ENCODE assay signal across 15 cellular contexts in the genomic region with DNA sequence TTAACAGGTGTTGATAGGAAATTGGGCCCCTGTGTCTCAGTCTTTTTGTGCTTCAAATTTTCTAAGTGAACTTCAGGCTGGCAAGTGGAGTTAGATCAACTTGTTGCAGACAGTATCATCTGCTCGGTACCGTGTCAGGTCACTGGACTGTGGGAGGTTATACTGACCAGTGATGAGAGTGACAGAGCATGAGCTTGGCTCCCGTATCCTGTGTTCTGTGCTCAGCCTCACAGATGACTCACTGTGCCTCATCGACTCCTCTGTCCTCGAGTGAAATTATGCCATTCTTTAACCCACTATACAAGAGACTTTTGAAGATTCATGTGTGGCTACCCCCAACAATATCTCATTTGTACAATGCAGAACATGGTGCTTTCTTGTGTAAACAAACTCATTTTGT. TPM values are rescaled to one million over a fixed set of nuclear protein-coding genes. Genes with fewer than 3 reads are reported as not detected.
DNase-seq lines count a peak whose midpoint lies in the region; ATAC-seq and TF ChIP-seq lines count a peak whose summit lies in the region.
"Had no signal": no experiment of that assay in that cellular context is flagged by ENCODE, and none has a peak within 500 bp of the region (broad histone marks: within the 10 kb centered on the region; RNA-seq: fewer than 3 reads in every experiment).

No MANE protein-coding gene starts in this region.

- peak overlapping the region; percentile 80 to 92 for H3K4me3 Mint-ChIP-seq in activated T-cell treated with anti-CD3 and anti-CD28 coated beads, Interleukin-2, amount 50 U/mL, for 72 hours

- H3K27me3 Mint-ChIP-seq in activated T-cell treated with anti-CD3 and anti-CD28 coated beads, Interleukin-2, amount 50 U/mL, for 72 hours (ENCODE audit: low read depth), result no peaks in the 10 kb centered on the region

- no peaks in the 10 kb centered on the region for H3K4me1 ChIP-seq in foreskin keratinocyte
- H3K4me1 ChIP-seq: Caco-2 had no signal

- intact Hi-C loops in left colon (cut with DNase I, micrococcal nuclease), result no loop called here

- H3K4me1 Mint-ChIP-seq in activated T-cell treated with anti-CD3 and anti-CD28 coated beads, Interleukin-2, amount 50 U/mL, for 72 hours (ENCODE audit: low read depth), result peaks cover 81% of the 10 kb centered on the region

- peak overlapping the region; percentile 100 for H3K27ac Mint-ChIP-seq in activated T-cell treated with anti-CD3 and anti-CD28 coated beads, Interleukin-2, amount 50 U/mL, for 72 hours

- H3K9me3 Mint-ChIP-seq in activated T-cell treated with anti-CD3 and anti-CD28 coated beads, Interleukin-2, amount 50 U/mL, for 72 hours, result peaks cover 0 to 2% of the 10 kb centered on the region in 2 donors

- peaks cover 40% of the 10 kb centered on the region for H3K27me3 ChIP-seq in foreskin keratinocyte

- peaks cover 0 to 5% of the 10 kb centered on the region in 2 donors for H3K36me3 Mint-ChIP-seq in activated T-cell treated with anti-CD3 and anti-CD28 coated beads, Interleukin-2, amount 50 U/mL, for 72 hours (ENCODE audit: insufficient read depth in 2 of 2)

- DNase-seq in COLO829 (ENCODE audit: low spot score) (peak; percentile 86), HPDE6-E6E7 (ENCODE audit: extremely low spot score) (peak; percentile 8), foreskin keratinocyte (no peak), NCI-H446 treated with DMSO at 0.1 percent for 48 hours (lab: John Stamatoyannopoulos, UW) (no peak), left colon (no peak)
- DNase-seq in activated T-cell treated with anti-CD3 and anti-CD28 coated beads, Interleukin-2, amount 50 U/mL, for 72 hours, result peak in 1 of 2 donors; percentile 72
- DNase-seq: Caco-2, NCI-H2081, RPMI8226 had no signal

- H3K27ac ChIP-seq in foreskin keratinocyte, result no peak overlapping the region
- H3K27ac ChIP-seq: thoracic aorta had no signal

- no peak for TF ChIP-seq CTCF in foreskin keratinocyte (conservative IDR thresholded peaks at IDR 0.05)

- ATAC-seq in activated T-cell treated with anti-CD3 and anti-CD28 coated beads, Interleukin-2, amount 50 U/mL, for 72 hours (replicated peaks in 1 of 2), result peak; percentile 69 to 70
- ATAC-seq in foreskin keratinocyte (peak; percentile 24), left colon (no peak), GM21786 (IDR thresholded peaks at IDR 0.05; ENCODE audit: unreplicated experiment) (no peak), HG03045 (IDR thresholded peaks at IDR 0.05; ENCODE audit: unreplicated experiment) (no peak)
- ATAC-seq: left lobe of liver had no signal

RNA-seq across cellular contexts. Expression of gene GRAP2, which starts 7.9 kb away (rescaled TPM):
- total RNA-seq in activated T-cell treated with anti-CD3 and anti-CD28 coated beads, Interleukin-2, amount 50 U/mL, for 72 hours, result 10 to 100 TPM; 56.4 to 59.4 TPM
- total RNA-seq in foreskin keratinocyte (not detected in 2 replicates), left colon (1 to 10 TPM; 1.2 to 2.1 TPM)
- not detected in 2 replicates for polyA plus RNA-seq in foreskin keratinocyte
- total RNA-seq: Caco-2 had no signal

RNA-seq across cellular contexts. Expression of gene ENTHD1, which starts 15.2 kb away (rescaled TPM):
- total RNA-seq in activated T-cell treated with anti-CD3 and anti-CD28 coated beads, Interleukin-2, amount 50 U/mL, for 72 hours, result under 1 TPM; 0.46 to 0.77 TPM
- total RNA-seq in foreskin keratinocyte (not detected in 2 replicates), left colon (not detected)
- polyA plus RNA-seq in foreskin keratinocyte, result not detected in 2 replicates
- total RNA-seq: Caco-2, cardiac septum, left lobe of liver, omental fat pad, thoracic aorta had no signal

RNA-seq across cellular contexts. Expression of gene TMA7B, which starts 51.5 kb away (rescaled TPM):
- total RNA-seq in activated T-cell treated with anti-CD3 and anti-CD28 coated beads, Interleukin-2, amount 50 U/mL, for 72 hours, result 1 to 10 TPM; 1.4 to 2.5 TPM
- not detected in 2 replicates for total RNA-seq in foreskin keratinocyte
- not detected in 2 replicates for polyA plus RNA-seq in foreskin keratinocyte
- not detected for total RNA-seq in left colon
- total RNA-seq: Caco-2, cardiac septum, left lobe of liver, omental fat pad had no signal

Comparison
In these comparisons a context has a peak if more than half of its experiments do, and no peak if none do; other contexts are left out.
1. DNase-seq: peak in COLO829 (single experiment) and HPDE6-E6E7 (single experiment); none in foreskin keratinocyte (0 of 2), NCI-H446 treated with DMSO at 0.1 percent for 48 hours (single experiment) and left colon (0 of 2).
2. ATAC-seq: peak in activated T-cell treated with anti-CD3 and anti-CD28 coated beads, Interleukin-2, amount 50 U/mL, for 72 hours (2 of 2) and foreskin keratinocyte (single experiment); none in left colon (single experiment), GM21786 (single experiment) and HG03045 (single experiment).
3. RNA of gene GRAP2, which starts 7.9 kb away (total RNA-seq): 56.4 to 59.4 TPM in activated T-cell treated with anti-CD3 and anti-CD28 coated beads, Interleukin-2, amount 50 U/mL, for 72 hours; 1.2 to 2.1 TPM in left colon and not detected in foreskin keratinocyte; every median in the first group is over 10 times any median in the second.